ENCODE assay signal across 7 cellular contexts in the genomic region with DNA sequence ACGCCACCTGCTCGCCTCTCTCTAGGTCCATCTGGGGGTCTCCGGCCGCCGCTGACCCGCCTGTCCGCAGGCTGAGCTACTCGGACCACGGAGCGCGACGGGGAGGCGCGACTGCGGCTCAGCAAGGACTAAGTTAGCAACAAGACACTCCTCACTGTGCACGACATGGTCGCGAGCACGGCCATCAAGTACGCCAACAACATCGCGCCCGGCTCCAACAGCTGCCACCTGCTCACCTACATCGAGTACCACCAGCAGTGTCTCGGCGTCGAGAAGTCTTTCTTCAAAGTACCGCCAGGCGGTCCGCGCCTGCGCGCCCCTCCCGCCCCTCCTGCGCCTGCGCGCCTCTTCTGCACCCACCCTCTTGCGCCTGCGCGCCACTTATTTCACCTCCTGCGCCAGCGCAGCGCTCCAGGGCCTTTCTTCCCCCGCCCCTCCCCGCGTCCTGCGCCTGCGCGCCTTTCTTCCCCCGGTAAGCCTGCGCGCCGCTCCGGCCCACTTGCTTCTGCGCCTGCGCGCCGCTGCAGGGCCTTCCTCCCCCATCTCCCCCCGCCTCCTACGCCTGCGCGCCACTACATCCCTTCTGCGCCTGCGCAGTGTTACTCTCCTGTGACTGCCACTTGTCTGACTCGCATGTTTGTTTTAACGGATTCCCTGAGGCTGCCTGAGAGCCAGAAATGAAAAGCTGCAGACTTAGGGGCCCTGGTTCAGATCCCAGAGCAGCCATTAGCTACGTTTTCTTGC.
DNase-seq lines count a peak whose midpoint lies in the region; ATAC-seq and TF ChIP-seq lines count a peak whose summit lies in the region.

No MANE protein-coding gene starts in this region.

- TF ChIP-seq CTCF in astrocyte of the spinal cord (IDR thresholded peaks at IDR 0.05; ENCODE audit: low read depth, low read length), result peak; percentile 34

- H3K4me3 ChIP-seq in astrocyte of the spinal cord (ENCODE audit: low read depth, low read length), result peak overlapping the region; percentile 73

- DNase-seq in NCI-H2029 (lab: John Stamatoyannopoulos, UW), result peak; percentile 98
- DNase-seq in T-helper 9 cell, result peak; percentile 99
- peak; percentile 99 for DNase-seq in astrocyte of the spinal cord (ENCODE audit: low read depth, low spot score)
- peak; percentile 93 to 95 for DNase-seq in hippocampal formation (lab: John Stamatoyannopoulos, UW)
- DNase-seq in renal cortical epithelial cell (ENCODE audit: low read depth), result peak; percentile 94

- ATAC-seq in GM18502 (IDR thresholded peaks at IDR 0.05; ENCODE audit: poor library complexity, unreplicated experiment) (peak; percentile 76), HG02973 (IDR thresholded peaks at IDR 0.05; ENCODE audit: unreplicated experiment) (peak; percentile 67)

- in situ Hi-C loops in astrocyte of the spinal cord (cut with HindIII; ENCODE audit: low sequenced_read_pairs), result no loop called here

Comparison
In these comparisons a context has a peak if more than half of its experiments do, and no peak if none do; other contexts are left out.
1. Peak in every context shown above with its lines: DNase-seq, ATAC-seq and H3K4me3 ChIP-seq.